8 cellular contexts compared by ENCODE assay signal in genomic region chr10:12349628-12350166, GRCh38. TPM values are rescaled to one million over a fixed set of nuclear protein-coding genes. Genes with fewer than 3 reads are reported as not detected.
DNase-seq lines count a peak whose midpoint lies in the region; ATAC-seq and TF ChIP-seq lines count a peak whose summit lies in the region.

No MANE protein-coding gene starts in this region.

- peak overlapping the region; percentile 60 for H2BK15ac ChIP-seq in mesenchymal stem cell (ENCODE audit: low read depth, poor library complexity, severe bottlenecking)

- H3K9ac ChIP-seq in mesenchymal stem cell (ENCODE audit: low read length): peak overlapping the region; percentile 89

- no peaks in the 10 kb centered on the region for H3K36me3 Mint-ChIP-seq in activated T-cell treated with anti-CD3 and anti-CD28 coated beads, Interleukin-2, amount 50 U/mL, for 4 hours (ENCODE audit: insufficient read depth)

- in situ Hi-C loops in astrocyte of the spinal cord (cut with HindIII; ENCODE audit: low sequenced_read_pairs): no loop called here

- 0% methylated on average over 33 of the region's 73 CpGs for WGBS in mesenchymal stem cell

- no peak overlapping the region for H2BK120ac ChIP-seq in mesenchymal stem cell (ENCODE audit: low read depth, low read length)

- H3K4ac ChIP-seq in mesenchymal stem cell (ENCODE audit: low read depth in 1 of 2, low read length in 2 of 2): peak overlapping the region; percentile 63 to 64

- H3K4me3 Mint-ChIP-seq in activated T-cell treated with anti-CD3 and anti-CD28 coated beads, Interleukin-2, amount 50 U/mL, for 4 hours: peak overlapping the region; percentile 92

- H3K9me3 ChIP-seq in mesenchymal stem cell (ENCODE audit: control insufficient read depth, low read length): no peaks in the 10 kb centered on the region

- H3K4me3 ChIP-seq in astrocyte of the spinal cord (ENCODE audit: low read depth, low read length) (peak overlapping the region; percentile 91), mesenchymal stem cell (ENCODE audit: insufficient read depth in 1 of 2, low read depth in 1 of 2, low read length in 2 of 2) (peak overlapping the region; percentile 95 to 96)

- DNase-seq in activated T-cell treated with anti-CD3 and anti-CD28 coated beads, Interleukin-2, amount 50 U/mL, for 4 hours: no peak
- DNase-seq in activated T-cell treated with anti-CD3 and anti-CD28 coated beads for 4 hours (no peak), astrocyte of the spinal cord (ENCODE audit: low read depth, low spot score) (no peak), mesenchymal stem cell (no peak), NCI-H2107 (lab: John Stamatoyannopoulos, UW) (no peak), C1 segment of cervical spinal cord (lab: John Stamatoyannopoulos, UW) (no peak)
- DNase-seq in stimulated activated CD4-positive, alpha-beta T cell treated with anti-CD3 and anti-CD28 coated beads, Interleukin-2, amount 100 ng/mL, for 48 hours: no peak

- peak overlapping the region; percentile 66 for H4K8ac ChIP-seq in mesenchymal stem cell (ENCODE audit: low read length)

- peak overlapping the region in 1 of 2 experiments; percentile 61 for H2BK12ac ChIP-seq in mesenchymal stem cell (ENCODE audit: low read length in 2 of 2)

- H3K36me3 ChIP-seq in mesenchymal stem cell (ENCODE audit: control insufficient read depth in 1 of 2, insufficient read depth in 2 of 2, low read depth in 1 of 2, low read length in 2 of 2): no peaks in the 10 kb centered on the region

- peak overlapping the region in 1 of 2 experiments; percentile 92 for H3K23ac ChIP-seq in mesenchymal stem cell (ENCODE audit: low read length in 2 of 2)

- peaks cover 46% of the 10 kb centered on the region for H3K4me1 Mint-ChIP-seq in activated T-cell treated with anti-CD3 and anti-CD28 coated beads, Interleukin-2, amount 50 U/mL, for 4 hours (ENCODE audit: low read depth)

- no peak overlapping the region for H4K91ac ChIP-seq in mesenchymal stem cell (ENCODE audit: low read length)

- H2AK5ac ChIP-seq in mesenchymal stem cell (ENCODE audit: low read length, severe bottlenecking): no peak overlapping the region

- peak overlapping the region; percentile 7 to 96 for H3K18ac ChIP-seq in mesenchymal stem cell (ENCODE audit: low read depth in 1 of 2, low read length in 2 of 2)

- H3K27me3 Mint-ChIP-seq in activated T-cell treated with anti-CD3 and anti-CD28 coated beads, Interleukin-2, amount 50 U/mL, for 4 hours (ENCODE audit: low read depth): no peaks in the 10 kb centered on the region

- peaks cover 10% of the 10 kb centered on the region for H3K79me1 ChIP-seq in mesenchymal stem cell (replicated peaks; ENCODE audit: low read length, poor library complexity, severe bottlenecking)

- no peak overlapping the region for H2BK5ac ChIP-seq in mesenchymal stem cell (ENCODE audit: low read depth, low read length, poor library complexity, severe bottlenecking)

- H3K4me2 ChIP-seq in mesenchymal stem cell (ENCODE audit: low read length, poor library complexity, severe bottlenecking): peak overlapping the region; percentile 66

- peaks cover 20% of the 10 kb centered on the region for H3K4me1 ChIP-seq in mesenchymal stem cell (ENCODE audit: control insufficient read depth, insufficient read depth, low read depth, low read length)

- peak; percentile 3 to 4 for ATAC-seq in activated T-cell treated with anti-CD3 and anti-CD28 coated beads, Interleukin-2, amount 50 U/mL, for 4 hours
- ATAC-seq in HG03342 (IDR thresholded peaks at IDR 0.05; ENCODE audit: unreplicated experiment): peak; percentile 37

- H3K27ac ChIP-seq in mesenchymal stem cell (ENCODE audit: low read length, poor library complexity, severe bottlenecking): no peak overlapping the region

- peak overlapping the region; percentile 8 for H2AFZ ChIP-seq in mesenchymal stem cell (ENCODE audit: low read depth, low read length)

- no peak for TF ChIP-seq CTCF in astrocyte of the spinal cord (IDR thresholded peaks at IDR 0.05; ENCODE audit: low read depth, low read length)

- H3K14ac ChIP-seq in mesenchymal stem cell (ENCODE audit: low read length in 2 of 2): peak overlapping the region in 1 of 2 experiments; percentile 94

- H3K27me3 ChIP-seq in mesenchymal stem cell (ENCODE audit: control insufficient read depth in 1 of 2, insufficient read depth in 1 of 2, low read length in 2 of 2): no peaks in the 10 kb centered on the region

- H3K9me3 Mint-ChIP-seq in activated T-cell treated with anti-CD3 and anti-CD28 coated beads, Interleukin-2, amount 50 U/mL, for 4 hours: no peaks in the 10 kb centered on the region

RNA-seq across cellular contexts. Expression of gene CAMK1D, which starts 0.3 kb away (rescaled TPM):
- 1 to 10 TPM; 6.3 to 7.8 (median 6.7) TPM for total RNA-seq in activated T-cell treated with anti-CD3 and anti-CD28 coated beads, Interleukin-2, amount 50 U/mL, for 4 hours
- polyA plus RNA-seq in mesenchymal stem cell (2013, experiment 1 of 2): 7.6 TPM
- polyA plus RNA-seq in mesenchymal stem cell (2013, experiment 2 of 2): 7.8 TPM
